Comparison of ENCODE assay signal across 1 cellular context in the genomic region with DNA sequence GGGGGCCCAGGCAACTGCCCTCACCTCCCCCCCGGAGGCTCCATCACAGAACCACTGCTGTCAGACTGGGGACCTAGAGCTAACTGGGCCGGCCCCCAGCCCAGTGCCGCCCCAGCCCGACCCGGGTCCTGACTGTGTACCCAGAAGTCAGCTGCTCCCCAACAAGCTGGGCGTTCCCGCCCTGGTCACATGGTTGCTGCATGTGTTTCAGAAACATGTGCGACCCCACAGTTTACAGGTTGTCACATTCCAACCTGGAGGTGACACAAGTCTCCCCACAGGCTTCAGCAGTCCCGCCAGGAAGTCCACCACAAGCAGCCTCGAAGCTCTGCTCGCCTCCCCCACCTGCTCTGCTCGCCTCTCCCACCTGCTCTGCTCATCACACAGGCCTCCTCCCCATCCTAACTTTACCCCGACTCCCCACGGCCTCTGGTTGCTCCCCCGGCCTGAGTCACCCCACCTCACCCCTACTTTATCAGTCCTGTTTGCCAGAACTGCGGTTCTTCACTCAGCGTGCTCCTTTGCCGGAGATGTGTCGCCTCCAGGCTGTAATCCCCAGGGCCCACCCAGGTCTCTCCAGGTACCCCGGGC.
TF ChIP-seq lines count a peak whose summit lies in the region.

No MANE protein-coding gene starts in this region.

TF ChIP-seq in SK-N-SH treated with all-trans-retinoic acid at 6 μM for 48 hours, 23 proteins besides CTCF, POLR2A, EP300 and RAD21 (continued from another document):
- no peak for TF ChIP-seq CSRNP3 (CRISPR knock-in tag; IDR thresholded peaks at IDR 0.05)
- no peak for TF ChIP-seq POU6F1 (CRISPR knock-in tag; IDR thresholded peaks at IDR 0.05; ENCODE audit: borderline replicate concordance, low read depth)
- no peak for TF ChIP-seq TOX (CRISPR knock-in tag; IDR thresholded peaks at IDR 0.05; ENCODE audit: borderline replicate concordance)
- no peak for TF ChIP-seq RARB (CRISPR knock-in tag; IDR thresholded peaks at IDR 0.05)
- no peak for TF ChIP-seq ZNF8 (CRISPR knock-in tag; IDR thresholded peaks at IDR 0.05)
- no peak for TF ChIP-seq ARNTL (CRISPR knock-in tag; IDR thresholded peaks at IDR 0.05; ENCODE audit: borderline replicate concordance, low read depth)
- no peak for TF ChIP-seq ZC3H10 (CRISPR knock-in tag; IDR thresholded peaks at IDR 0.05)
- no peak for TF ChIP-seq ZNF70 (CRISPR knock-in tag; IDR thresholded peaks at IDR 0.05)
- no peak for TF ChIP-seq ISL1 (CRISPR knock-in tag; IDR thresholded peaks at IDR 0.05)
- no peak for TF ChIP-seq ESRRG (CRISPR knock-in tag; IDR thresholded peaks at IDR 0.05)
- no peak for TF ChIP-seq PPARA (CRISPR knock-in tag; IDR thresholded peaks at IDR 0.05; ENCODE audit: borderline replicate concordance)
- TF ChIP-seq ZFP3 (CRISPR knock-in tag; IDR thresholded peaks at IDR 0.05) = no peak
- no peak for TF ChIP-seq CREB5 (CRISPR knock-in tag; IDR thresholded peaks at IDR 0.05; ENCODE audit: low read depth)
- TF ChIP-seq ZNF565 (CRISPR knock-in tag; conservative IDR thresholded peaks at IDR 0.05; ENCODE audit: low read depth) = no peak
- TF ChIP-seq CSDC2 (CRISPR knock-in tag; IDR thresholded peaks at IDR 0.05) = no peak
